9 cellular contexts compared by ENCODE assay signal in the genomic region with DNA sequence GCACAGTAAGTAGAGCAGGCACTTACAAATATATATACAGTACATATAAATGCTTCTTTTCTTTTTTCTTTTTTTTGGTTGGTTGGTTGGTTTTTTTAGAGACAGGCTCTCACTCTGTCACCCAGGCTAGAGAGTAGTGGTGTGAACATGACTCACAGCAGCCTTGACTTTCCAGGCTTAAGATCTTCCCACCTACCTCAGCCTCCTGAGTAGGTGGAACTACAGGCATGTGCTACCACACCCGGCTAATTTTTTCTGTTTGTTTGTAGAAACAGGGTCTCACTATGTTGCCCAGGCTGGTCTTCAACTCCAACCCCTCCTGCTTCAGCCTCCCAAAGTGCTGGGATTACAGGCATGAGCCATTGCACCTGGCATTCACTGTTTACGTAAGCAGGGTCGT. TPM values are rescaled to one million over a fixed set of nuclear protein-coding genes. Genes with fewer than 3 reads are reported as not detected.
DNase-seq lines count a peak whose midpoint lies in the region; TF ChIP-seq lines count a peak whose summit lies in the region.
"Not testable (repeated sequence)": the region's sequence is repeated elsewhere in the genome, so short reads cannot be mapped to it uniquely, and the experiment has no call there.
"Had no signal": no experiment of that assay in that cellular context is flagged by ENCODE, and none has a peak within 500 bp of the region (broad histone marks: within the 10 kb centered on the region; RNA-seq: fewer than 3 reads in every experiment).

No MANE protein-coding gene starts in this region.

- not testable (repeated sequence) for H3K4me3 Mint-ChIP-seq in activated naive CD4-positive, alpha-beta T cell treated with anti-CD3 and anti-CD28 coated beads for 36 hours
- H3K4me3 Mint-ChIP-seq in neural crest cell, result peak overlapping the region; percentile 74

- intact Hi-C loops in activated naive CD4-positive, alpha-beta T cell treated with anti-CD3 and anti-CD28 coated beads for 36 hours (cut with micrococcal nuclease), result loop anchor here (5.0 to 10.0 kb wide), 5 partner anchors 602 to 1120 kb away; a partner anchor contains a TSS
- intact Hi-C loops in mammary epithelial cell (cut with micrococcal nuclease), result not testable (repeated sequence)
- intact Hi-C loops in head of caudate nucleus (cut with DNase I), result loop anchor here (5.0 kb wide), 1 partner anchor 622 kb away; a partner anchor contains a TSS

- not testable (repeated sequence) for H3K27ac ChIP-seq in mammary epithelial cell (ENCODE audit: insufficient read depth, low read depth, low read length)

- peaks cover 16% of the 10 kb centered on the region for H3K4me1 Mint-ChIP-seq in activated naive CD4-positive, alpha-beta T cell treated with anti-CD3 and anti-CD28 coated beads for 36 hours (ENCODE audit: low read depth)
- peaks cover 28% of the 10 kb centered on the region for H3K4me1 Mint-ChIP-seq in neural crest cell

- BruUV-seq in mammary epithelial cell (replicated peaks; lab: Mats Ljungman, UMichigan), result not testable (repeated sequence)

- in situ Hi-C loops in mammary epithelial cell (cut with MboI; ENCODE audit: low sequenced_read_pairs in 2 of 2), result not testable (repeated sequence)

- not testable (repeated sequence) for H3K36me3 ChIP-seq in mammary epithelial cell (ENCODE audit: insufficient read depth, low read length)

- not testable (repeated sequence) for H3K27ac Mint-ChIP-seq in activated naive CD4-positive, alpha-beta T cell treated with anti-CD3 and anti-CD28 coated beads for 36 hours; neural crest cell (ENCODE audit: unreplicated experiment)

- H3K9me3 Mint-ChIP-seq in activated naive CD4-positive, alpha-beta T cell treated with anti-CD3 and anti-CD28 coated beads for 36 hours; neural crest cell: not testable (repeated sequence)

- H3K36me3 Mint-ChIP-seq in activated naive CD4-positive, alpha-beta T cell treated with anti-CD3 and anti-CD28 coated beads for 36 hours (ENCODE audit: low read depth), result peaks cover 22% of the 10 kb centered on the region
- H3K36me3 Mint-ChIP-seq in neural crest cell (ENCODE audit: low read depth), result peaks cover 23% of the 10 kb centered on the region

- dilution Hi-C loops in mammary epithelial cell (cut with HindIII; ENCODE audit: low sequenced_read_pairs), result not testable (repeated sequence)

- CTCF ChIA-PET in activated naive CD4-positive, alpha-beta T cell treated with anti-CD3 and anti-CD28 coated beads for 36 hours (lab: Charles Lee); mammary epithelial cell (lab: Charles Lee; ENCODE audit: low non-redundant PET): not testable (repeated sequence)

- not testable (repeated sequence) for H2AFZ ChIP-seq in mammary epithelial cell (ENCODE audit: low read depth, low read length)

- TF ChIP-seq CTCF in mammary epithelial cell (conservative IDR thresholded peaks at IDR 0.05 in 1 of 2, IDR thresholded peaks at IDR 0.05 in 1 of 2; ENCODE audit: extremely low read depth in 1 of 2, insufficient read depth in 1 of 2, low read depth in 1 of 2, low read length in 2 of 2); neural crest cell (conservative IDR thresholded peaks at IDR 0.05): not testable (repeated sequence)

- H3K4me2 ChIP-seq in mammary epithelial cell (ENCODE audit: insufficient read depth, low read depth, low read length), result not testable (repeated sequence)

- not testable (repeated sequence) for H3K4me1 ChIP-seq in mammary epithelial cell (ENCODE audit: insufficient read depth, low read length)

- not testable (repeated sequence) for H3K9ac ChIP-seq in mammary epithelial cell (ENCODE audit: insufficient read depth, low read length)

- not testable (repeated sequence) for H3K27me3 Mint-ChIP-seq in activated naive CD4-positive, alpha-beta T cell treated with anti-CD3 and anti-CD28 coated beads for 36 hours (ENCODE audit: low read depth)
- H3K27me3 Mint-ChIP-seq in neural crest cell (ENCODE audit: low read depth), result peaks cover 23% of the 10 kb centered on the region

- 74% methylated on average over 3 of the region's 3 CpGs for WGBS in mammary epithelial cell (ENCODE audit: low coverage, missing lambda C conversion rate)

- H3K4me3 ChIP-seq in mammary epithelial cell (replicated peaks in 1 of 3; ENCODE audit: insufficient read depth in 1 of 3, low read depth in 2 of 3, low read length in 3 of 3), result not testable (repeated sequence)

- not testable (repeated sequence) for H3K27me3 ChIP-seq in mammary epithelial cell (ENCODE audit: insufficient read depth, low read length)

- peaks cover 30% of the 10 kb centered on the region for H3K79me2 ChIP-seq in mammary epithelial cell (ENCODE audit: insufficient read depth, low read length)

- DNase-seq in ELR (ENCODE audit: low read depth) (peak; percentile 61), NCI-H226 (peak; percentile 46), mammary epithelial cell (peak; percentile 66), head of caudate nucleus (peak in 27 of 42 donors; percentile 8 to 82 (median 46))
- peak; percentile 51 for DNase-seq in activated CD4-positive, alpha-beta T cell treated with anti-CD3 and anti-CD28 coated beads for 48 hours
- peak; percentile 20 for DNase-seq in activated naive CD4-positive, alpha-beta T cell treated with anti-CD3 and anti-CD28 coated beads for 36 hours
- DNase-seq in neural crest cell (ENCODE audit: low read depth, low spot score), result not testable (repeated sequence)

- H4K20me1 ChIP-seq in mammary epithelial cell (ENCODE audit: insufficient read depth, low read length), result peaks cover 13% of the 10 kb centered on the region

- H3K9me3 ChIP-seq in mammary epithelial cell (replicated peaks; ENCODE audit: insufficient read depth, low read length), result not testable (repeated sequence)

RNA-seq across cellular contexts. Expression of a gene that starts 2.6 kb away (rescaled TPM):
- total RNA-seq in activated naive CD4-positive, alpha-beta T cell treated with anti-CD3 and anti-CD28 coated beads for 36 hours, result 1,000 to 10,000 TPM; 3,194 to 3,467 TPM
- total RNA-seq in mammary epithelial cell (1,000 to 10,000 TPM in 1 of 2 donors, 100 to 1,000 TPM in 1; 697 to 1,594 TPM), neural crest cell (2,514 and 2,574 TPM in 2 replicates)
- polyA plus RNA-seq in mammary epithelial cell, result 4,940 TPM
- 938 TPM for polyA minus RNA-seq in mammary epithelial cell

RNA-seq across cellular contexts. Expression of a gene that starts 34.4 kb away (rescaled TPM):
- under 1 TPM in 1 of 2 experiments, not detected in 1; 0.17 TPM for total RNA-seq in activated naive CD4-positive, alpha-beta T cell treated with anti-CD3 and anti-CD28 coated beads for 36 hours
- total RNA-seq in mammary epithelial cell (under 1 TPM in 1 of 2 donors, not detected in 1; 0.24 TPM), neural crest cell (2.4 TPM in 2 replicates)
- polyA plus RNA-seq in mammary epithelial cell, result not detected
- polyA minus RNA-seq in mammary epithelial cell, result not detected
- total RNA-seq: IMR-90, SJCRH30 had no signal
